Comparison of ENCODE assay signal across 12 cellular contexts in genomic region chr6:2818593-2818992, GRCh38. TPM values are rescaled to one million over a fixed set of nuclear protein-coding genes. Genes with fewer than 3 reads are reported as not detected.
DNase-seq lines count a peak whose midpoint lies in the region; ATAC-seq and TF ChIP-seq lines count a peak whose summit lies in the region.
"Had no signal": no experiment of that assay in that cellular context is flagged by ENCODE, and none has a peak within 500 bp of the region (broad histone marks: within the 10 kb centered on the region; RNA-seq: fewer than 3 reads in every experiment).

No MANE protein-coding gene starts in this region.

- peak; percentile 43 for ATAC-seq in stimulated activated naive CD8-positive, alpha-beta T cell treated with anti-CD3 and anti-CD28 coated beads, Interleukin-15, amount 100 ng/mL, for 72 hours
- ATAC-seq in stimulated activated naive CD8-positive, alpha-beta T cell treated with anti-CD3 and anti-CD28 coated beads, Interleukin-15, Interleukin-2, amounts not matched to agents 100 U/mL and 50 U/mL, for 24 hours = no peak
- peak; percentile 44 for ATAC-seq in mucosa of descending colon

- no peak for TF ChIP-seq CTCF in epithelial cell of esophagus (IDR thresholded peaks at IDR 0.05; ENCODE audit: insufficient read depth, low read depth, low read length, missing control alignments)
- TF ChIP-seq CTCF in mucosa of descending colon (IDR thresholded peaks at IDR 0.05) = no peak

- no peaks in the 10 kb centered on the region for H3K36me3 ChIP-seq in mucosa of descending colon (ENCODE audit: low read depth)

- no peak for DNase-seq in stimulated activated naive CD8-positive, alpha-beta T cell treated with anti-CD3 and anti-CD28 coated beads, Interleukin-15, amount 100 ng/mL, for 72 hours
- DNase-seq in stimulated activated naive CD8-positive, alpha-beta T cell treated with anti-CD3 and anti-CD28 coated beads, Interleukin-15, Interleukin-2, amounts not matched to agents 100 U/mL and 50 U/mL, for 24 hours = no peak
- DNase-seq in epithelial cell of esophagus (ENCODE audit: low read depth) = peak; percentile 69
- peak in 1 of 3 donors; percentile 60 for DNase-seq in mucosa of descending colon
- no peak for DNase-seq in NCI-H69 (lab: John Stamatoyannopoulos, UW)
- no peak for DNase-seq in RKO (ENCODE audit: low spot score)
- no peak for DNase-seq in ACHN
- no peak for DNase-seq in SHP77 (lab: John Stamatoyannopoulos, UW)
- DNase-seq: activated CD4-positive, alpha-beta T cell treated with anti-CD3 and anti-CD28 coated beads, Interleukin-2, amount 50 U/mL, for 48 hours; effector CD8-positive, alpha-beta T cell; NCI-H526; occipital lobe had no signal

- H3K4me3 ChIP-seq in epithelial cell of esophagus (ENCODE audit: low read length) (no peak overlapping the region), mucosa of descending colon (no peak overlapping the region)

- H3K4me1 ChIP-seq in mucosa of descending colon (ENCODE audit: low read depth) = peaks cover 17% of the 10 kb centered on the region

- intact Hi-C loops in mucosa of descending colon (cut with DNase I, micrococcal nuclease) = no loop called here

- peaks cover 9% of the 10 kb centered on the region for H3K9me3 ChIP-seq in mucosa of descending colon

- no peak overlapping the region for H3K4me3 Mint-ChIP-seq in stimulated activated naive CD8-positive, alpha-beta T cell treated with anti-CD3 and anti-CD28 coated beads, Interleukin-15, amount 100 ng/mL, for 72 hours

- peaks cover 25% of the 10 kb centered on the region for H3K4me1 Mint-ChIP-seq in stimulated activated naive CD8-positive, alpha-beta T cell treated with anti-CD3 and anti-CD28 coated beads, Interleukin-15, amount 100 ng/mL, for 72 hours

- H3K27me3 Mint-ChIP-seq in stimulated activated naive CD8-positive, alpha-beta T cell treated with anti-CD3 and anti-CD28 coated beads, Interleukin-15, amount 100 ng/mL, for 72 hours = peaks cover 8% of the 10 kb centered on the region

- H3K9me3 Mint-ChIP-seq in stimulated activated naive CD8-positive, alpha-beta T cell treated with anti-CD3 and anti-CD28 coated beads, Interleukin-15, amount 100 ng/mL, for 72 hours = peaks cover 20 to 26% of the 10 kb centered on the region in 2 donors

- in situ Hi-C loops in ACHN (cut with HindIII; ENCODE audit: low pct_ligation_motif_present, low pct_unique_long_range_greater_than_20kb, low sequenced_read_pairs) = no loop called here

- peak overlapping the region; percentile 19 to 22 for H3K27ac Mint-ChIP-seq in stimulated activated naive CD8-positive, alpha-beta T cell treated with anti-CD3 and anti-CD28 coated beads, Interleukin-15, amount 100 ng/mL, for 72 hours

RNA-seq across cellular contexts. Expression of gene SERPINB1, which starts 23.1 kb away (rescaled TPM):
- total RNA-seq in mucosa of descending colon = 100 to 1,000 TPM in 2 of 3 donors, 10 to 100 TPM in 1; 66.7 to 187 (median 132) TPM

RNA-seq across cellular contexts. Expression of gene WRNIP1, which starts 53.4 kb away (rescaled TPM):
- total RNA-seq in mucosa of descending colon = 10 to 100 TPM; 39.0 to 41.1 (median 39.7) TPM
